Comparison of ENCODE assay signal across 15 cellular contexts in genomic region chr15:36110659-36110993, GRCh38.
DNase-seq lines count a peak whose midpoint lies in the region; ATAC-seq and TF ChIP-seq lines count a peak whose summit lies in the region.
"Had no signal": no experiment of that assay in that cellular context is flagged by ENCODE, and none has a peak within 500 bp of the region (broad histone marks: within the 10 kb centered on the region; RNA-seq: fewer than 3 reads in every experiment).

No MANE protein-coding gene starts in this region.

- TF ChIP-seq POLR2A in IMR-90 (IDR thresholded peaks at IDR 0.05; ENCODE audit: low read depth, low read length) (no peak), GM18505 (IDR thresholded peaks at IDR 0.05; ENCODE audit: borderline replicate concordance, extremely low read depth, insufficient read depth, insufficient read length) (no peak)

- no peak overlapping the region for H3K23ac ChIP-seq in IMR-90 (ENCODE audit: low read depth, low read length)

- no peak overlapping the region for H4K91ac ChIP-seq in IMR-90 (ENCODE audit: insufficient read depth, low read depth, low read length)

- H3K27ac ChIP-seq in IMR-90 (ENCODE audit: insufficient read depth, low read length), result no peak overlapping the region
- H3K27ac ChIP-seq: BLaER1 had no signal

- H3K14ac ChIP-seq in IMR-90 (replicated peaks; ENCODE audit: low read depth, low read length), result no peak overlapping the region

- H4K8ac ChIP-seq in IMR-90 (ENCODE audit: low read depth in 2 of 2, low read length in 2 of 2), result no peak overlapping the region

- H3K18ac ChIP-seq in IMR-90 (ENCODE audit: low read depth, low read length), result no peak overlapping the region; the same call in 1 of the 2 replicates

- no peak overlapping the region for H2AFZ ChIP-seq in IMR-90 (replicated peaks; ENCODE audit: low read length, poor library complexity)

- H3K9me1 ChIP-seq in IMR-90 (ENCODE audit: insufficient read depth, low read length), result no peaks in the 10 kb centered on the region

- dilution Hi-C loops in IMR-90 (cut with HindIII; ENCODE audit: low sequenced_read_pairs, unreplicated experiment), result no loop called here

- no peak overlapping the region for H4K5ac ChIP-seq in IMR-90 (ENCODE audit: low read depth, low read length)

- DNase-seq in IMR-90 (peak; percentile 54), fibroblast of mammary gland (ENCODE audit: low read depth) (peak; percentile 26), mesothelial cell of epicardium (ENCODE audit: low spot score in 2 of 2, unreplicated experiment in 2 of 2) (no peak), osteocyte (ENCODE audit: extremely low spot score, unreplicated experiment) (no peak), NCI-H446 treated with DMSO at 0.1 percent for 48 hours (lab: John Stamatoyannopoulos, UW) (no peak), NOMO-1 treated with DMSO at 0.1 percent for 48 hours (lab: John Stamatoyannopoulos, UW; ENCODE audit: unreplicated experiment) (no peak)
- DNase-seq: 8988T; CD4-positive, alpha-beta memory T cell; DMS153; DMS79; GDM1; H9 had no signal

- H3K4me1 Mint-ChIP-seq in mesothelial cell of epicardium (peaks cover 48% of the 10 kb centered on the region), osteocyte (ENCODE audit: unreplicated experiment) (peaks cover 22% of the 10 kb centered on the region)
- H3K4me1 Mint-ChIP-seq: CD14-positive monocyte; CD4-positive, alpha-beta memory T cell; H9 had no signal

- no peak overlapping the region for H3K4me2 ChIP-seq in IMR-90 (ENCODE audit: low read depth, low read length)
- H3K4me2 ChIP-seq: BLaER1 had no signal

- in situ Hi-C loops in IMR-90 (cut with MboI; ENCODE audit: low sequenced_read_pairs), result no loop called here

- no peak overlapping the region for H3K56ac ChIP-seq in IMR-90 (ENCODE audit: extremely low read depth, insufficient read depth, low read length)

- no peak overlapping the region for H2BK20ac ChIP-seq in IMR-90 (ENCODE audit: low read depth, low read length)

- ATAC-seq in IMR-90 (ENCODE audit: low read depth) (peak; percentile 65), GM18505 (IDR thresholded peaks at IDR 0.05; ENCODE audit: unreplicated experiment) (no peak)

- H3K27ac Mint-ChIP-seq in mesothelial cell of epicardium (peak overlapping the region; percentile 91), osteocyte (ENCODE audit: unreplicated experiment) (peak overlapping the region; percentile 24)
- H3K27ac Mint-ChIP-seq: CD14-positive monocyte; CD4-positive, alpha-beta memory T cell; H9 had no signal

- H3K9me3 Mint-ChIP-seq in mesothelial cell of epicardium (no peaks in the 10 kb centered on the region), osteocyte (ENCODE audit: unreplicated experiment) (peaks cover 4% of the 10 kb centered on the region)
- H3K9me3 Mint-ChIP-seq: H9 had no signal

- no peak for TF ChIP-seq CTCF in IMR-90 (conservative IDR thresholded peaks at IDR 0.05; ENCODE audit: low read depth, low read length)
- no peak for TF ChIP-seq CTCF in fibroblast of mammary gland (conservative IDR thresholded peaks at IDR 0.05; ENCODE audit: control insufficient read depth, insufficient read depth, low read depth, low read length)
- TF ChIP-seq CTCF in mesothelial cell of epicardium (IDR thresholded peaks at IDR 0.05; ENCODE audit: unreplicated experiment), result no peak
- TF ChIP-seq CTCF in osteocyte (IDR thresholded peaks at IDR 0.05), result no peak

- POLR2A ChIA-PET in IMR-90 (lab: Charles Lee; ENCODE audit: unreplicated experiment), result no interaction called here

- no peak overlapping the region for H2AK5ac ChIP-seq in IMR-90 (ENCODE audit: low read depth, low read length)

- no peak overlapping the region for H3K4me3 Mint-ChIP-seq in mesothelial cell of epicardium
- H3K4me3 Mint-ChIP-seq in osteocyte (ENCODE audit: unreplicated experiment), result no peak overlapping the region
- H3K4me3 Mint-ChIP-seq: CD14-positive monocyte; CD4-positive, alpha-beta memory T cell; H9 had no signal

- H3K27me3 Mint-ChIP-seq in mesothelial cell of epicardium (ENCODE audit: low read depth) (no peaks in the 10 kb centered on the region), osteocyte (ENCODE audit: unreplicated experiment) (no peaks in the 10 kb centered on the region)
- H3K27me3 Mint-ChIP-seq: CD4-positive, alpha-beta memory T cell had no signal

- intact Hi-C loops in IMR-90 (cut with micrococcal nuclease), result loop anchor here (2.0 kb wide), 1 partner anchor 60 kb away; no protein-coding TSS in a partner anchor

- no peak overlapping the region for H2BK120ac ChIP-seq in IMR-90 (ENCODE audit: low read depth, low read length)

- no peaks in the 10 kb centered on the region for H3K36me3 ChIP-seq in IMR-90 (ENCODE audit: control insufficient read depth, insufficient read depth, low read length)
- H3K36me3 ChIP-seq: BLaER1 had no signal

- no peak overlapping the region for H3K9ac ChIP-seq in IMR-90 (ENCODE audit: low read depth, low read length)
- H3K9ac ChIP-seq: BLaER1 had no signal

- no peak overlapping the region for H2BK5ac ChIP-seq in IMR-90 (ENCODE audit: low read depth, low read length, poor library complexity, severe bottlenecking)

- no peak overlapping the region for H2AK9ac ChIP-seq in IMR-90 (replicated peaks; ENCODE audit: low read depth, low read length, poor library complexity)

- no CpG with 5 or more reads among the region's 1 CpG for WGBS in IMR-90 (ENCODE audit: extremely low coverage in 2 of 2, insufficient read length in 1 of 2), 2 experiments

- H3K36me3 Mint-ChIP-seq in mesothelial cell of epicardium, result no peaks in the 10 kb centered on the region
- H3K36me3 Mint-ChIP-seq in osteocyte (ENCODE audit: unreplicated experiment), result no peaks in the 10 kb centered on the region
- H3K36me3 Mint-ChIP-seq: CD14-positive monocyte; CD4-positive, alpha-beta memory T cell had no signal

- peaks cover 2% of the 10 kb centered on the region; the same call in 1 of the 2 replicates for H3K4me1 ChIP-seq in IMR-90 (ENCODE audit: control insufficient read depth, insufficient read depth, low read length)
- H3K4me1 ChIP-seq: BLaER1 had no signal

- no peak for TF ChIP-seq RAD21 in IMR-90 (IDR thresholded peaks at IDR 0.05; ENCODE audit: low read length)

- no peaks in the 10 kb centered on the region for H3K79me1 ChIP-seq in IMR-90 (ENCODE audit: low read depth in 1 of 2, low read length in 2 of 2)

- no peaks in the 10 kb centered on the region for H3K9me3 ChIP-seq in IMR-90 (ENCODE audit: control insufficient read depth, insufficient read depth, low read length)
- H3K9me3 ChIP-seq: BLaER1 had no signal

- H3K4me3 ChIP-seq in IMR-90 (ENCODE audit: insufficient read depth, low read depth, low read length) (no peak overlapping the region), fibroblast of mammary gland (ENCODE audit: control insufficient read depth, low read depth, low read length) (no peak overlapping the region)
- H3K4me3 ChIP-seq: BLaER1 had no signal

- no peaks in the 10 kb centered on the region; the same call in 1 of the 2 replicates for H3K27me3 ChIP-seq in IMR-90 (ENCODE audit: control insufficient read depth, insufficient read depth, low read length)
- H3K27me3 ChIP-seq: BLaER1 had no signal

- no peak overlapping the region for H3K4ac ChIP-seq in IMR-90 (ENCODE audit: low read depth, low read length)

- H4K20me1 ChIP-seq in IMR-90 (ENCODE audit: insufficient read depth, low read length), result no peaks in the 10 kb centered on the region
- H4K20me1 ChIP-seq: BLaER1 had no signal

- CTCF ChIA-PET in IMR-90 (lab: Yijun Ruan, JAX), result no interaction called here

- H2BK15ac ChIP-seq in IMR-90 (ENCODE audit: low read depth, low read length), result no peak overlapping the region

- no TSS peak for BruUV-seq in IMR-90 (replicated peaks; lab: Mats Ljungman, UMichigan)

TF ChIP-seq in IMR-90, 13 proteins besides CTCF, POLR2A, EP300 and RAD21:
- TF ChIP-seq RFX5 (IDR thresholded peaks at IDR 0.05; ENCODE audit: low read depth, low read length) (no peak), FOS (IDR thresholded peaks at IDR 0.05; ENCODE audit: low read depth, low read length) (no peak), RCOR1 (IDR thresholded peaks at IDR 0.05; ENCODE audit: insufficient replicate concordance, low read length) (no peak), MXI1 (IDR thresholded peaks at IDR 0.05; ENCODE audit: borderline replicate concordance, low read depth, low read length) (no peak), SMC3 (IDR thresholded peaks at IDR 0.05; ENCODE audit: low read depth, low read length) (no peak), NFE2L2 (IDR thresholded peaks at IDR 0.05; ENCODE audit: low read depth, low read length) (no peak), ELK1 (IDR thresholded peaks at IDR 0.05; ENCODE audit: borderline replicate concordance, low read depth, low read length) (no peak), CHD1 (IDR thresholded peaks at IDR 0.05; ENCODE audit: low read depth, low read length) (no peak), BHLHE40 (IDR thresholded peaks at IDR 0.05; ENCODE audit: low read depth, low read length) (no peak)

Comparison
In these comparisons a context has a peak if more than half of its experiments do, and no peak if none do; other contexts are left out.
1. DNase-seq: peak in IMR-90 (single experiment) and fibroblast of mammary gland (single experiment); none in mesothelial cell of epicardium (0 of 2), osteocyte (single experiment), NCI-H446 treated with DMSO at 0.1 percent for 48 hours (single experiment) and NOMO-1 treated with DMSO at 0.1 percent for 48 hours (single experiment).